ENCODE assay signal across 12 cellular contexts in the genomic region with DNA sequence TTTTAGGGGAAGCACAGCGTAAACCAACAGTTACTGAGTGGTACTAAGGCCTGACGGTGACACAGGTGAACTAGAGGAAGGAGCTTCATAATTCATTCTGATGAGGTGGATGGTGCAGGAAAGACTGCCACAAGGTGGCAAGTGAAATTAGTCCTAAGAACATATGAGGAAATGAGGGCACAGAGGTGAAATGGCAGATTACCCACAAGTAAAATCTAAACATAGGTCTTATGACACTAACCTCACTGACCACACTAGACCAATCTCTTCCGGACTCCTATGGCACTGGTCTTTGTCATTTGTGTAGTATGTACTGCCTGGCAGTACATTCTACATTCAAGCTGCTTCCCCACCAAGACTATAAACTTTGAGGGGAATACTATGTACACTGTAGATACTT. TPM values are rescaled to one million over a fixed set of nuclear protein-coding genes. Genes with fewer than 3 reads are reported as not detected.
DNase-seq lines count a peak whose midpoint lies in the region; ATAC-seq lines count a peak whose summit lies in the region.
"Had no signal": no experiment of that assay in that cellular context is flagged by ENCODE, and none has a peak within 500 bp of the region (broad histone marks: within the 10 kb centered on the region; RNA-seq: fewer than 3 reads in every experiment).

No MANE protein-coding gene starts in this region.

- H3K27me3 Mint-ChIP-seq in activated CD4-positive, alpha-beta T cell treated with anti-CD3 and anti-CD28 coated beads, Interleukin-2, amount 10 ng/mL, durations not matched to agents 7 days and 5 days = no peaks in the 10 kb centered on the region
- H3K27me3 Mint-ChIP-seq: type B pancreatic cell had no signal

- H3K4me1 Mint-ChIP-seq in activated CD4-positive, alpha-beta T cell treated with anti-CD3 and anti-CD28 coated beads, Interleukin-2, amount 10 ng/mL, durations not matched to agents 7 days and 5 days = peaks cover 31% of the 10 kb centered on the region
- peaks cover 6% of the 10 kb centered on the region for H3K4me1 Mint-ChIP-seq in stimulated activated effector memory CD8-positive, alpha-beta T cell treated with anti-CD3 and anti-CD28 coated beads, Interleukin-12 subunit alpha, Interleukin-12 subunit beta, amount 100 ng/mL, for 72 hours

- peak; percentile 56 for ATAC-seq in HG02885 (IDR thresholded peaks at IDR 0.05; ENCODE audit: poor library complexity, unreplicated experiment)
- peak; percentile 98 for ATAC-seq in stimulated activated effector memory CD8-positive, alpha-beta T cell treated with anti-CD3 and anti-CD28 coated beads, Interleukin-12 subunit alpha, Interleukin-12 subunit beta, amount 100 ng/mL, for 72 hours

- DNase-seq in activated CD4-positive, alpha-beta T cell treated with anti-CD3 and anti-CD28 coated beads, Interleukin-2, amount 10 ng/mL, durations not matched to agents 7 days and 5 days = peak; percentile 26
- DNase-seq in activated CD4-positive, alpha-beta T cell treated with anti-CD3 and anti-CD28 coated beads for 1 hour = no peak
- DNase-seq in NOMO-1 treated with DMSO at 0.1 percent for 48 hours (lab: John Stamatoyannopoulos, UW; ENCODE audit: unreplicated experiment) (peak; percentile 85), head of caudate nucleus (no peak), NCI-H1417 treated with DMSO at 0.1 percent for 48 hours (lab: John Stamatoyannopoulos, UW) (no peak), SW 1271 (lab: John Stamatoyannopoulos, UW) (no peak)
- no peak for DNase-seq in stimulated activated effector memory CD8-positive, alpha-beta T cell treated with anti-CD3 and anti-CD28 coated beads, Interleukin-12 subunit alpha, Interleukin-12 subunit beta, amount 100 ng/mL, for 72 hours (ENCODE audit: low spot score in 2 of 2)
- DNase-seq: ACHN; activated T-cell treated with anti-CD3 and anti-CD28 coated beads, Interleukin-2, amount 50 U/mL, for 1 hour; spleen had no signal

- H3K27ac Mint-ChIP-seq in activated CD4-positive, alpha-beta T cell treated with anti-CD3 and anti-CD28 coated beads, Interleukin-2, amount 10 ng/mL, durations not matched to agents 7 days and 5 days = no peak overlapping the region
- H3K27ac Mint-ChIP-seq in stimulated activated effector memory CD8-positive, alpha-beta T cell treated with anti-CD3 and anti-CD28 coated beads, Interleukin-12 subunit alpha, Interleukin-12 subunit beta, amount 100 ng/mL, for 72 hours = no peak overlapping the region

- CTCF ChIA-PET in activated CD4-positive, alpha-beta T cell treated with anti-CD3 and anti-CD28 coated beads, Interleukin-2, amount 10 ng/mL, durations not matched to agents 7 days and 5 days (lab: Charles Lee) = interaction anchor here (0.7 to 1.2 kb wide), 7 partner anchors 12 to 176 kb away, joined by 3 read pairs; no protein-coding TSS in a partner anchor

- no peak overlapping the region for H3K4me3 Mint-ChIP-seq in activated CD4-positive, alpha-beta T cell treated with anti-CD3 and anti-CD28 coated beads, Interleukin-2, amount 10 ng/mL, durations not matched to agents 7 days and 5 days
- H3K4me3 Mint-ChIP-seq in stimulated activated effector memory CD8-positive, alpha-beta T cell treated with anti-CD3 and anti-CD28 coated beads, Interleukin-12 subunit alpha, Interleukin-12 subunit beta, amount 100 ng/mL, for 72 hours = no peak overlapping the region
- H3K4me3 Mint-ChIP-seq: type B pancreatic cell had no signal

- no peaks in the 10 kb centered on the region for H3K9me3 Mint-ChIP-seq in activated CD4-positive, alpha-beta T cell treated with anti-CD3 and anti-CD28 coated beads, Interleukin-2, amount 10 ng/mL, durations not matched to agents 7 days and 5 days
- no peaks in the 10 kb centered on the region for H3K9me3 Mint-ChIP-seq in stimulated activated effector memory CD8-positive, alpha-beta T cell treated with anti-CD3 and anti-CD28 coated beads, Interleukin-12 subunit alpha, Interleukin-12 subunit beta, amount 100 ng/mL, for 72 hours
- H3K9me3 Mint-ChIP-seq: type B pancreatic cell had no signal

- POLR2A ChIA-PET in activated CD4-positive, alpha-beta T cell treated with anti-CD3 and anti-CD28 coated beads, Interleukin-2, amount 10 ng/mL, durations not matched to agents 7 days and 5 days (lab: Charles Lee) = no interaction called here

- peaks cover 9% of the 10 kb centered on the region for H3K36me3 Mint-ChIP-seq in activated CD4-positive, alpha-beta T cell treated with anti-CD3 and anti-CD28 coated beads, Interleukin-2, amount 10 ng/mL, durations not matched to agents 7 days and 5 days (ENCODE audit: low read depth)
- H3K36me3 Mint-ChIP-seq in stimulated activated effector memory CD8-positive, alpha-beta T cell treated with anti-CD3 and anti-CD28 coated beads, Interleukin-12 subunit alpha, Interleukin-12 subunit beta, amount 100 ng/mL, for 72 hours = no peaks in the 10 kb centered on the region

- intact Hi-C loops in head of caudate nucleus (cut with DNase I) = no loop called here

RNA-seq across cellular contexts. Expression of a gene that starts 20.2 kb away (rescaled TPM):
- total RNA-seq in activated CD4-positive, alpha-beta T cell treated with anti-CD3 and anti-CD28 coated beads, Interleukin-2, amount 10 ng/mL, durations not matched to agents 7 days and 5 days = 10 to 100 TPM; 15.9 to 16.6 TPM

Comparison
In these comparisons a context has a peak if more than half of its experiments do, and no peak if none do; other contexts are left out.
1. DNase-seq: peak in activated CD4-positive, alpha-beta T cell treated with anti-CD3 and anti-CD28 coated beads, Interleukin-2, amount 10 ng/mL, durations not matched to agents 7 days and 5 days (single experiment) and NOMO-1 treated with DMSO at 0.1 percent for 48 hours (single experiment); none in activated CD4-positive, alpha-beta T cell treated with anti-CD3 and anti-CD28 coated beads for 1 hour (single experiment), stimulated activated effector memory CD8-positive, alpha-beta T cell treated with anti-CD3 and anti-CD28 coated beads, Interleukin-12 subunit alpha, Interleukin-12 subunit beta, amount 100 ng/mL, for 72 hours (0 of 2), head of caudate nucleus (0 of 42), NCI-H1417 treated with DMSO at 0.1 percent for 48 hours (single experiment) and SW 1271 (0 of 2).